In the genomic region with DNA sequence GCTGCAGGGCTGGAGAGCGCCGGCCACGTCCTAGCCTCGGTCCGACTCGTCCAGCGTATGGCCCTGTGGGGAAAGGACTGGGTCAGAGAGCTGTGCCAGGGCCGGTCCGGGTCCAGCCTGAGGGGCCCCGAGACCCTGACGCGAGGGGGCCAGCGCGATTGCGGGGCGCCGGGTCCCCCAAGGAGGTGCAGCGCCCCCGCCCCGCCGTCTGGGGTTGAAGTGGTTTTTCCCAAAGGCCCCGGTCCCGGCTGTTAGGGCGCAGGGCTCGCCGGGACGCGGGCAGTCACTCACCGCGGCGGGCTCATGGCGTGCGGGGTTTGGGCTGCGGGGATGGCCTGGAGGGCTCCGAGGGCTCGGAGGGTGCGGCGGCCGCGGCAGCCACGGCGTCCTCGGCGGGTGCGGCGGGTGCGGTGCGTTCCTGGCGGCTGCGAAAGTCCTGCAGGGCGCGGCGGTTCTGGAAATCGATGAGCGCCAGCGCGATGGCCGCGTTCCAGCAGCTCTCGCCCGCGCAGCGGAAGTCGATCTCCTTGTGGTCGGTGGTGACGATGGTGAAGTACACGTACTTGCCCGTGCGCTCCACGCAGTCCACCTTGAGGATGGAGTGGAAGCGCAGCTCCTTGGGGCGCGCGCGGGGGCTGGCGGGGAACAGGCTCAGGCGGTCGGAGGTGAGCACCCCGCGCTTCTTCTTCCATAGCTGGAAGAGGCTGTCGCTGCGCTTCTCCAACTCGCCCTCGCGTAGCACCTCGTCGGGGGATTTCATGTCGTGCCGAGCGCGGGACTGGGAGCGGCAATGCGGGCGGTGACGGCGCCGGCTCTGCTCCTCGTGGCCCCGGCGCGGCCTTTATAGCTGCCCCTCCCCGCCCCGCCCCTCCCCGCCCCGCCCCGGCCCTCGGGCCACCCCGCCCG, we compare ENCODE assay signal across 8 cellular contexts. TPM values are rescaled to one million over a fixed set of nuclear protein-coding genes. Genes with fewer than 3 reads are reported as not detected.
A peak's percentile ranks its signal among the peaks of the same experiment; 100 is the strongest.
DNase-seq lines count a peak whose midpoint lies in the region; ATAC-seq, FAIRE-seq and TF ChIP-seq lines count a peak whose summit lies in the region.

A gene with protein sequence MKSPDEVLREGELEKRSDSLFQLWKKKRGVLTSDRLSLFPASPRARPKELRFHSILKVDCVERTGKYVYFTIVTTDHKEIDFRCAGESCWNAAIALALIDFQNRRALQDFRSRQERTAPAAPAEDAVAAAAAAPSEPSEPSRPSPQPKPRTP (minus strand): TSS at position 816 of the 906 bp plus-strand sequence. CDS start 56 bp downstream, at position 760.

- WGBS in HepG2 (ENCODE audit: low lambda C conversion rate): 40% methylated on average over 6 of the region's 109 CpGs

- FAIRE-seq in HepG2 (lab: Jason Lieb, UNC): no peak

- no peak within 1 kb of the TSS for H3K27ac ChIP-seq in HepG2 (ENCODE audit: extremely low read length, insufficient read depth, low read length)

- CTCF ChIA-PET in HepG2 (lab: Yijun Ruan, JAX; ENCODE audit: low intra/inter-chr PET ratio, low total read pairs): no interaction called here

- peak within 1 kb of the TSS; percentile 88 for H3K4me2 ChIP-seq in HepG2 (ENCODE audit: low read depth, low read length)

- ATAC-seq in HepG2: no peak
- ATAC-seq in HG03025 (IDR thresholded peaks at IDR 0.05; ENCODE audit: low FRiP score, unreplicated experiment): no peak

- no peak within 1 kb of the TSS for H2AFZ ChIP-seq in HepG2 (ENCODE audit: low read length)

- H3K36me3 ChIP-seq in HepG2 (replicated peaks in 1 of 2; ENCODE audit: control insufficient read depth in 1 of 2, insufficient read depth in 2 of 2, low read length in 2 of 2): no peaks in the 10 kb centered on the region

- POLR2A ChIA-PET in HepG2 (lab: Yijun Ruan, JAX): interaction anchor here (1.1 to 2.3 kb wide), 3 partner anchors 26 to 63 kb away, joined by 4 to 18 read pairs (median 5); a partner anchor contains a TSS

- TF ChIP-seq CTCF in WI38 (IDR thresholded peaks at IDR 0.05; ENCODE audit: low read depth, low read length): no peak
- no peak for TF ChIP-seq CTCF in HepG2 (CRISPR knock-in tag; IDR thresholded peaks at IDR 0.05)

- H3K4me3 ChIP-seq in WI38 (ENCODE audit: low read depth, low read length) (peak within 1 kb of the TSS; percentile 86), HepG2 (replicated peaks in 1 of 3; ENCODE audit: insufficient read depth in 1 of 3, low read depth in 2 of 3, low read length in 3 of 3) (peak within 1 kb of the TSS; percentile 49 to 70 (median 62))

- TF ChIP-seq EP300 in HepG2 (IDR thresholded peaks at IDR 0.05; ENCODE audit: low read depth in 2 of 2, low read length in 2 of 2) (no peak), HepG2 (CRISPR knock-in tag; IDR thresholded peaks at IDR 0.05; ENCODE audit: borderline replicate concordance) (no peak)

- TF ChIP-seq RAD21 in HepG2 (CRISPR knock-in tag; IDR thresholded peaks at IDR 0.05): no peak

- BruUV-seq in HepG2 (replicated peaks; lab: Mats Ljungman, UMichigan): TSS peak; percentile 90

- no peaks in the 10 kb centered on the region for H3K79me2 ChIP-seq in HepG2 (ENCODE audit: insufficient read depth, low read length)

- no peaks in the 10 kb centered on the region for H3K9me3 ChIP-seq in HepG2 (ENCODE audit: low read length)

- H4K20me1 ChIP-seq in HepG2 (ENCODE audit: insufficient read depth, low read length): 0 out of 2 replicates have a peak, but pooled peaks cover under 1% of the 10 kb centered on the region

- intact Hi-C loops in HepG2 (cut with micrococcal nuclease; ENCODE audit: unreplicated experiment): no loop called here

- peak in 1 of 2 experiments; percentile 37; a peak in 1 of 4 replicates for TF ChIP-seq POLR2A in HepG2 (IDR thresholded peaks at IDR 0.05; ENCODE audit: insufficient read depth in 1 of 2, low read depth in 2 of 2, low read length in 2 of 2)

- H3K4me1 ChIP-seq in HepG2 (ENCODE audit: insufficient read depth, low read length): peaks cover 22% of the 10 kb centered on the region

- peak within 1 kb of the TSS; percentile 47 for H3K9ac ChIP-seq in HepG2 (ENCODE audit: insufficient read depth, low read depth, low read length)

- in situ Hi-C loops in HepG2 (cut with HindIII; ENCODE audit: extremely low pct_ligation_motif_present, low pct_unique_long_range_greater_than_20kb): no loop called here

- DNase-seq in COLO668 (lab: John Stamatoyannopoulos, UW; ENCODE audit: unreplicated experiment): peak; percentile 61
- peak; percentile 79 for DNase-seq in LoVo (ENCODE audit: low spot score)
- DNase-seq in dedifferentiated amniotic fluid mesenchymal stem cell (ENCODE audit: extremely low spot score): peak; percentile 29
- no peak for DNase-seq in HepG2 (ENCODE audit: low spot score)
- DNase-seq in stimulated activated CD4-positive, alpha-beta T cell treated with anti-CD3 and anti-CD28 coated beads, TNF-alpha, amount 100 ng/mL, for 4 hours (ENCODE audit: low read depth in 3 of 3): peak in 2 of 3 experiments; percentile 26
- DNase-seq in NCI-H510A treated with DMSO at 0.1 percent for 48 hours (lab: John Stamatoyannopoulos, UW): no peak

- H3K27me3 ChIP-seq in HepG2 (ENCODE audit: control insufficient read depth in 1 of 2, insufficient read depth in 2 of 2, low read length in 2 of 2): peaks cover 7 to 32% of the 10 kb centered on the region in 2 experiments

TF ChIP-seq in HepG2, 621 proteins besides CTCF, POLR2A, EP300 and RAD21 (continues in another document):
- TF ChIP-seq POLR2G (IDR thresholded peaks at IDR 0.05; ENCODE audit: low read depth, low read length) (peak; percentile 78), RORA (CRISPR knock-in tag; IDR thresholded peaks at IDR 0.05) (no peak), HNRNPLL (IDR thresholded peaks at IDR 0.05; ENCODE audit: low read depth, low read length, poor library complexity, severe bottlenecking) (peak; percentile 45), AGO2 (optimal IDR thresholded peaks at IDR 0.05; ENCODE audit: low read depth, low read length) (peak; percentile 34), FOSL2 (CRISPR knock-in tag; IDR thresholded peaks at IDR 0.05) (0 out of 2 replicates have a peak, but pooled peaks have one; percentile 11), ZNF644 (CRISPR knock-in tag; IDR thresholded peaks at IDR 0.05; ENCODE audit: low read depth) (no peak), ZNF605 (CRISPR knock-in tag; IDR thresholded peaks at IDR 0.05) (no peak), ARID2 (CRISPR knock-in tag; IDR thresholded peaks at IDR 0.05; ENCODE audit: borderline replicate concordance) (no peak), HDAC1 (CRISPR knock-in tag; IDR thresholded peaks at IDR 0.05) (0 out of 2 replicates have a peak, but pooled peaks have one; percentile 22)
- TF ChIP-seq, protein P1, sequence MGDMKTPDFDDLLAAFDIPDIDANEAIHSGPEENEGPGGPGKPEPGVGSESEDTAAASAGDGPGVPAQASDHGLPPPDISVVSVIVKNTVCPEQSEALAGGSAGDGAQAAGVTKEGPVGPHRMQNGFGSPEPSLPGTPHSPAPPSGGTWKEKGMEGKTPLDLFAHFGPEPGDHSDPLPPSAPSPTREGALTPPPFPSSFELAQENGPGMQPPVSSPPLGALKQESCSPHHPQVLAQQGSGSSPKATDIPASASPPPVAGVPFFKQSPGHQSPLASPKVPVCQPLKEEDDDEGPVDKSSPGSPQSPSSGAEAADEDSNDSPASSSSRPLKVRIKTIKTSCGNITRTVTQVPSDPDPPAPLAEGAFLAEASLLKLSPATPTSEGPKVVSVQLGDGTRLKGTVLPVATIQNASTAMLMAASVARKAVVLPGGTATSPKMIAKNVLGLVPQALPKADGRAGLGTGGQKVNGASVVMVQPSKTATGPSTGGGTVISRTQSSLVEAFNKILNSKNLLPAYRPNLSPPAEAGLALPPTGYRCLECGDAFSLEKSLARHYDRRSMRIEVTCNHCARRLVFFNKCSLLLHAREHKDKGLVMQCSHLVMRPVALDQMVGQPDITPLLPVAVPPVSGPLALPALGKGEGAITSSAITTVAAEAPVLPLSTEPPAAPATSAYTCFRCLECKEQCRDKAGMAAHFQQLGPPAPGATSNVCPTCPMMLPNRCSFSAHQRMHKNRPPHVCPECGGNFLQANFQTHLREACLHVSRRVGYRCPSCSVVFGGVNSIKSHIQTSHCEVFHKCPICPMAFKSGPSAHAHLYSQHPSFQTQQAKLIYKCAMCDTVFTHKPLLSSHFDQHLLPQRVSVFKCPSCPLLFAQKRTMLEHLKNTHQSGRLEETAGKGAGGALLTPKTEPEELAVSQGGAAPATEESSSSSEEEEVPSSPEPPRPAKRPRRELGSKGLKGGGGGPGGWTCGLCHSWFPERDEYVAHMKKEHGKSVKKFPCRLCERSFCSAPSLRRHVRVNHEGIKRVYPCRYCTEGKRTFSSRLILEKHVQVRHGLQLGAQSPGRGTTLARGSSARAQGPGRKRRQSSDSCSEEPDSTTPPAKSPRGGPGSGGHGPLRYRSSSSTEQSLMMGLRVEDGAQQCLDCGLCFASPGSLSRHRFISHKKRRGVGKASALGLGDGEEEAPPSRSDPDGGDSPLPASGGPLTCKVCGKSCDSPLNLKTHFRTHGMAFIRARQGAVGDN (CRISPR knock-in tag; IDR thresholded peaks at IDR 0.05): peak; percentile 66

RNA-seq across cellular contexts. Expression of the gene that starts here (rescaled TPM):
- 0.36 and 0.55 TPM in 2 replicates for total RNA-seq in HepG2 (2016; rRNA removed; fragmentation: Illumina TruSeq; extraction: Trizol)
- 0.40 TPM in 1 of 2 replicates, not detected in the other for total RNA-seq in HepG2 (2016; cell fraction: cytosol; rRNA removed; fragmentation: Illumina TruSeq; extraction: Trizol; ENCODE audit: low read depth)
- total RNA-seq in HepG2 (2016; cell fraction: insoluble cytoplasmic fraction; rRNA removed; fragmentation: Illumina TruSeq; extraction: Trizol): 0.27 and 0.56 TPM in 2 replicates
- 0.31 and 0.65 TPM in 2 replicates for total RNA-seq in HepG2 (2016; cell fraction: membrane; rRNA removed; fragmentation: Illumina TruSeq; extraction: Trizol)
- total RNA-seq in HepG2 (2016; cell fraction: nucleus; rRNA removed; fragmentation: Illumina TruSeq; extraction: Trizol): not detected in 2 replicates
- 0.78 and 1.5 TPM in 2 replicates for polyA plus RNA-seq in HepG2 (2011; rRNA removed)
- 2.2 and 3.8 TPM in 2 replicates for polyA plus RNA-seq in HepG2 (2011; cell fraction: cytosol; rRNA removed)
- 3.7 and 3.9 TPM in 2 replicates for polyA plus RNA-seq in HepG2 (2011; cell fraction: nucleus; rRNA removed)
- polyA plus RNA-seq in HepG2 (2012): 1.5 and 2.9 TPM in 2 replicates
- polyA plus RNA-seq in HepG2 (2016; cell fraction: cytosol; fragmentation: Illumina TruSeq; extraction: Trizol; ENCODE audit: low read depth): 1.1 and 1.5 TPM in 2 replicates
- polyA plus RNA-seq in HepG2 (2016; cell fraction: insoluble cytoplasmic fraction; fragmentation: Illumina TruSeq; extraction: Trizol; ENCODE audit: low read depth): 2.2 and 2.4 TPM in 2 replicates
- 1.2 and 1.5 TPM in 2 replicates for polyA plus RNA-seq in HepG2 (2016; cell fraction: membrane; fragmentation: Illumina TruSeq; extraction: Trizol; ENCODE audit: low read depth)
- polyA plus RNA-seq in HepG2 (2016; cell fraction: nucleus; fragmentation: Illumina TruSeq; extraction: Trizol; ENCODE audit: insufficient read depth, low read depth): 2.0 and 2.5 TPM in 2 replicates
- polyA minus RNA-seq in HepG2 (2011; rRNA and poly(A)+ RNA removed; ENCODE audit: low replicate concordance): 1.2 and 12.9 TPM in 2 replicates
- 0.88 and 1.4 TPM in 2 replicates for polyA minus RNA-seq in HepG2 (2011; cell fraction: cytosol; rRNA and poly(A)+ RNA removed)
- 0.64 and 0.87 TPM in 2 replicates for polyA minus RNA-seq in HepG2 (2011; cell fraction: nucleus; rRNA and poly(A)+ RNA removed)

Comparison
In these comparisons a context has a peak if more than half of its experiments do, and no peak if none do; other contexts are left out.
1. DNase-seq: peak in COLO668 (single experiment), LoVo (single experiment), dedifferentiated amniotic fluid mesenchymal stem cell (single experiment) and stimulated activated CD4-positive, alpha-beta T cell treated with anti-CD3 and anti-CD28 coated beads, TNF-alpha, amount 100 ng/mL, for 4 hours (2 of 3); none in HepG2 (single experiment) and NCI-H510A treated with DMSO at 0.1 percent for 48 hours (single experiment).